In genomic region chr1:154973344-154974085, GRCh38 we compare ENCODE assay signal across 8 cellular contexts. TPM values are rescaled to one million over a fixed set of nuclear protein-coding genes. Genes with fewer than 3 reads are reported as not detected.
DNase-seq lines count a peak whose midpoint lies in the region; ATAC-seq and TF ChIP-seq lines count a peak whose summit lies in the region.

No MANE protein-coding gene starts in this region.

- H2BK15ac ChIP-seq in neuronal stem cell (ENCODE audit: low read length), result no peak overlapping the region

- H3K18ac ChIP-seq in neuronal stem cell (ENCODE audit: low read length), result peak overlapping the region; percentile 88

- 4 to 7% methylated on average over 21 to 26 of the region's 35 CpGs for WGBS in gastroesophageal sphincter (ENCODE audit: low coverage in 1 of 2), 2 donors
- WGBS in neuronal stem cell (ENCODE audit: extremely low coverage in 2 of 2, insufficient read length in 2 of 2, insufficient replicate concordance in 1 of 2), 2 donors, result no CpG with 5 or more reads among the region's 35 CpGs

- no peak overlapping the region for H2BK12ac ChIP-seq in neuronal stem cell (ENCODE audit: low read length)

- H3K36me3 ChIP-seq in SJCRH30 (peaks cover 10% of the 10 kb centered on the region; the same call in 1 of the 2 replicates), gastroesophageal sphincter (peaks cover 0 to 4% of the 10 kb centered on the region in 2 donors), neuronal stem cell (replicated peaks in 1 of 2; ENCODE audit: control insufficient read depth in 2 of 2, insufficient read depth in 2 of 2, low read length in 2 of 2) (peaks cover 6 to 30% of the 10 kb centered on the region in 2 donors), stomach smooth muscle (ENCODE audit: control insufficient read depth in 2 of 2, insufficient read depth in 2 of 2, low read length in 2 of 2) (peaks cover 4 to 7% of the 10 kb centered on the region in 2 donors)

- ATAC-seq in gastroesophageal sphincter, result peak; percentile 35

- TF ChIP-seq CTCF in GM20000 (IDR thresholded peaks at IDR 0.05; ENCODE audit: extremely low read depth, missing control alignments) (no peak), gastroesophageal sphincter (IDR thresholded peaks at IDR 0.05) (peak in 3 of 4 experiments; percentile 15 to 33 (median 32))

- H4K8ac ChIP-seq in neuronal stem cell (ENCODE audit: low read depth, low read length), result no peak overlapping the region

- H3K4me1 ChIP-seq in SJCRH30 (peaks cover 25% of the 10 kb centered on the region), gastroesophageal sphincter (peaks cover 2 to 67% (median 34%) of the 10 kb centered on the region in 3 donors), neuronal stem cell (ENCODE audit: control insufficient read depth in 2 of 2, insufficient read depth in 1 of 2, low read depth in 1 of 2, low read length in 2 of 2) (peaks cover 29 to 41% of the 10 kb centered on the region in 2 donors), stomach smooth muscle (ENCODE audit: control insufficient read depth, insufficient read depth, low read length) (peaks cover 57% of the 10 kb centered on the region)

- peaks cover 5% of the 10 kb centered on the region for H3K79me1 ChIP-seq in neuronal stem cell (ENCODE audit: low read depth, low read length)

- H2BK5ac ChIP-seq in neuronal stem cell (ENCODE audit: low read length), result peak overlapping the region; percentile 71

- H3K27me3 ChIP-seq in SJCRH30 (no peaks in the 10 kb centered on the region), gastroesophageal sphincter (no peaks in the 10 kb centered on the region), neuronal stem cell (ENCODE audit: control insufficient read depth in 3 of 3, insufficient read depth in 3 of 3, low read depth in 1 of 3, low read length in 3 of 3) (no peaks in the 10 kb centered on the region), stomach smooth muscle (ENCODE audit: control insufficient read depth in 1 of 2, insufficient read depth in 2 of 2, low read length in 2 of 2) (no peaks in the 10 kb centered on the region)

- H2BK120ac ChIP-seq in neuronal stem cell (ENCODE audit: low read depth, low read length), result no peak overlapping the region

- H3K23ac ChIP-seq in neuronal stem cell (ENCODE audit: low read depth, low read length, poor library complexity), result no peak overlapping the region

- peak overlapping the region; percentile 89 for H2AFZ ChIP-seq in neuronal stem cell (ENCODE audit: low read length)

- H3K4ac ChIP-seq in neuronal stem cell (ENCODE audit: low read length), result no peak overlapping the region

- H3K4me3 ChIP-seq in SJCRH30 (peak overlapping the region; percentile 70), gastroesophageal sphincter (peak overlapping the region; percentile 73 to 80), neuronal stem cell (ENCODE audit: low read length in 2 of 2) (peak overlapping the region; percentile 56 to 86), stomach smooth muscle (ENCODE audit: low read length in 2 of 2) (peak overlapping the region; percentile 68 to 86)

- no peak overlapping the region for H2AK5ac ChIP-seq in neuronal stem cell (ENCODE audit: low read depth, low read length)

- H3K9me3 ChIP-seq in SJCRH30 (replicated peaks) (no peaks in the 10 kb centered on the region), gastroesophageal sphincter (no peaks in the 10 kb centered on the region), neuronal stem cell (replicated peaks in 1 of 2; ENCODE audit: control insufficient read depth in 2 of 2, insufficient read depth in 1 of 2, low read depth in 1 of 2, low read length in 2 of 2) (no peaks in the 10 kb centered on the region), stomach smooth muscle (ENCODE audit: control insufficient read depth in 2 of 2, low read length in 2 of 2) (no peaks in the 10 kb centered on the region)

- DNase-seq in AG08395 (ENCODE audit: low spot score) (peak; percentile 87), GM20000 (ENCODE audit: low spot score) (peak; percentile 88), NAMALWA (ENCODE audit: low spot score) (peak; percentile 100), SJCRH30 (peak; percentile 97 to 98), neuronal stem cell (ENCODE audit: low spot score) (peak; percentile 97)
- peak; percentile 67 to 79 (median 71) for DNase-seq in activated naive CD4-positive, alpha-beta T cell (lab: John Stamatoyannopoulos, UW)

- H3K27ac ChIP-seq in SJCRH30 (peak overlapping the region; percentile 95), gastroesophageal sphincter (peak overlapping the region; percentile 95 to 99 (median 99)), neuronal stem cell (replicated peaks; ENCODE audit: low read length) (peak overlapping the region; percentile 98), stomach smooth muscle (ENCODE audit: low read length) (peak overlapping the region; percentile 99)

- no peak overlapping the region for H3K14ac ChIP-seq in neuronal stem cell (ENCODE audit: low read length)

- H3K4me2 ChIP-seq in neuronal stem cell (ENCODE audit: insufficient read depth, low read length, poor library complexity, severe bottlenecking), result peak overlapping the region; percentile 50

- no peak for TF ChIP-seq POLR2A in gastroesophageal sphincter (IDR thresholded peaks at IDR 0.05)

- no peak overlapping the region for H4K91ac ChIP-seq in neuronal stem cell (ENCODE audit: low read depth, low read length, poor library complexity)

- TF ChIP-seq EP300 in gastroesophageal sphincter (IDR thresholded peaks at IDR 0.05), result no peak

- H3K9ac ChIP-seq in neuronal stem cell (ENCODE audit: low read depth, low read length, poor library complexity) (peak overlapping the region; percentile 26), stomach smooth muscle (ENCODE audit: low read length in 2 of 2) (peak overlapping the region; percentile 92 to 99)

RNA-seq across cellular contexts. Expression of gene CKS1B, which starts 1.0 kb away (rescaled TPM):
- 299 and 303 TPM in 2 replicates for total RNA-seq in SJCRH30 (2014; rRNA removed; shearing (Covaris generic))
- 10 to 100 TPM in 3 of 4 donors, 1 to 10 TPM in 1; 7.5 to 24.2 (median 17.6) TPM for total RNA-seq in gastroesophageal sphincter
- 629 TPM for polyA plus RNA-seq in neuronal stem cell (2013, experiment 1 of 2)
- 633 TPM for polyA plus RNA-seq in neuronal stem cell (2013, experiment 2 of 2)

RNA-seq across cellular contexts. Expression of gene SHC1, which starts 3.0 kb away (rescaled TPM):
- 102 and 110 TPM in 2 replicates for total RNA-seq in SJCRH30 (2014; rRNA removed; shearing (Covaris generic))
- 100 to 1,000 TPM in 1 of 4 donors, 10 to 100 TPM in 3; 69.1 to 104 (median 90.2) TPM for total RNA-seq in gastroesophageal sphincter
- 95.8 TPM for polyA plus RNA-seq in neuronal stem cell (2013, experiment 1 of 2)
- 97.1 TPM for polyA plus RNA-seq in neuronal stem cell (2013, experiment 2 of 2)

RNA-seq across cellular contexts. Expression of gene FLAD1, which starts 9.6 kb away (rescaled TPM):
- total RNA-seq in SJCRH30 (2014; rRNA removed; shearing (Covaris generic)), result 25.6 and 28.0 TPM in 2 replicates
- total RNA-seq in gastroesophageal sphincter, result 10 to 100 TPM; 12.8 to 23.5 (median 20.7) TPM
- 42.3 TPM for polyA plus RNA-seq in neuronal stem cell (2013, experiment 1 of 2)
- 41.1 TPM for polyA plus RNA-seq in neuronal stem cell (2013, experiment 2 of 2)

RNA-seq across cellular contexts. Expression of gene PYGO2, which starts 11.9 kb away (rescaled TPM):
- total RNA-seq in SJCRH30 (2014; rRNA removed; shearing (Covaris generic)), result 29.4 and 29.8 TPM in 2 replicates
- total RNA-seq in gastroesophageal sphincter, result 10 to 100 TPM; 19.1 to 40.1 (median 25.7) TPM
- polyA plus RNA-seq in neuronal stem cell (2013, experiment 1 of 2), result 48.6 TPM
- 48.1 TPM for polyA plus RNA-seq in neuronal stem cell (2013, experiment 2 of 2)

RNA-seq across cellular contexts. Expression of gene PBXIP1, which starts 17.6 kb away (rescaled TPM):
- 40.2 TPM in 2 replicates for total RNA-seq in SJCRH30 (2014; rRNA removed; shearing (Covaris generic))
- total RNA-seq in gastroesophageal sphincter, result 100 to 1,000 TPM; 205 to 371 (median 283) TPM
- 21.9 TPM for polyA plus RNA-seq in neuronal stem cell (2013, experiment 1 of 2)
- 21.6 TPM for polyA plus RNA-seq in neuronal stem cell (2013, experiment 2 of 2)

Comparison
In these comparisons a context has a peak if more than half of its experiments do, and no peak if none do; other contexts are left out.
1. Peak in every context shown above with its lines: DNase-seq, ATAC-seq, H3K4me3 ChIP-seq and H3K27ac ChIP-seq.
2. RNA of gene CKS1B, which starts 1.0 kb away (total RNA-seq): 299 to 303 TPM in SJCRH30; 7.5 to 24.2 TPM in gastroesophageal sphincter; every median in the first group is over 10 times any median in the second.